1 cellular context compared by ENCODE assay signal in genomic region chr3:152346740-152347139, GRCh38.
A peak's percentile ranks its signal among the peaks of the same experiment; 100 is the strongest.
TF ChIP-seq lines count a peak whose summit lies in the region.

No MANE protein-coding gene starts in this region.

TF ChIP-seq in K562, 482 proteins besides CTCF, POLR2A, EP300 and RAD21 (continued from another document):
- peak; percentile 59; the same call in 1 of the 2 replicates for TF ChIP-seq CHAMP1 (IDR thresholded peaks at IDR 0.05)
- no peak for TF ChIP-seq ZNF140 (CRISPR knock-in tag; IDR thresholded peaks at IDR 0.05)
- peak; percentile 47; the same call in 1 of the 2 replicates for TF ChIP-seq DPF2 (IDR thresholded peaks at IDR 0.05)
